In genomic region chr15:80174017-80174746, GRCh38 we compare ENCODE assay signal across 8 cellular contexts. TPM values are rescaled to one million over a fixed set of nuclear protein-coding genes. Genes with fewer than 3 reads are reported as not detected.
DNase-seq lines count a peak whose midpoint lies in the region; ATAC-seq and TF ChIP-seq lines count a peak whose summit lies in the region.

No MANE protein-coding gene starts in this region.

- ATAC-seq in psoas muscle (peak; percentile 91 to 96 (median 92)), HG03432 (IDR thresholded peaks at IDR 0.05; ENCODE audit: unreplicated experiment) (no peak)

- no peak overlapping the region for H2AFZ ChIP-seq in fibroblast of lung (ENCODE audit: low read length)

- CTCF ChIA-PET in RWPE1 (lab: Yijun Ruan, JAX) = interaction anchor here (0.6 to 1.5 kb wide), 10 partner anchors 12 to 793 kb away, joined by 3 to 8 read pairs (median 4); no protein-coding TSS in a partner anchor

- intact Hi-C loops in psoas muscle (cut with DNase I) = loop anchor here in 1 of 2 donors (10.0 kb wide), 2 partner anchors 279 to 789 kb away; partner anchors contain the start of gene MTHFS

- H3K36me3 ChIP-seq in fibroblast of lung (ENCODE audit: control insufficient read depth, insufficient read depth, low read length) (peaks cover 7% of the 10 kb centered on the region), psoas muscle (ENCODE audit: insufficient read depth in 1 of 2, low read depth in 1 of 2) (peaks cover 0 to 21% of the 10 kb centered on the region in 2 donors)

- H3K79me2 ChIP-seq in fibroblast of lung (ENCODE audit: control insufficient read depth, insufficient read depth, low read length) = no peaks in the 10 kb centered on the region

- H3K9me3 ChIP-seq in fibroblast of lung (ENCODE audit: control insufficient read depth, insufficient read depth, low read depth, low read length) = no peaks in the 10 kb centered on the region
- no peaks in the 10 kb centered on the region for H3K9me3 ChIP-seq in psoas muscle

- H3K4me2 ChIP-seq in fibroblast of lung (ENCODE audit: extremely low read depth, insufficient read depth, low read length) = no peak overlapping the region

- WGBS in psoas muscle, 3 donors = 44 to 70% (median 49%) methylated on average over 11 of the region's 11 CpGs

- no peaks in the 10 kb centered on the region for H3K27me3 ChIP-seq in fibroblast of lung (ENCODE audit: control insufficient read depth, insufficient read depth, low read length)
- no peaks in the 10 kb centered on the region for H3K27me3 ChIP-seq in psoas muscle (ENCODE audit: insufficient read depth in 3 of 3, low read length in 2 of 3)

- no peak overlapping the region for H3K9ac ChIP-seq in fibroblast of lung (ENCODE audit: insufficient read depth, low read length)

- no peak overlapping the region for H3K4me3 ChIP-seq in fibroblast of lung (replicated peaks in 1 of 4; ENCODE audit: control extremely low read depth in 1 of 4, insufficient read depth in 1 of 4, low read depth in 3 of 4, low read length in 4 of 4)
- H3K4me3 ChIP-seq in psoas muscle = no peak overlapping the region

- H4K20me1 ChIP-seq in fibroblast of lung (ENCODE audit: control insufficient read depth, extremely low read depth, insufficient read depth, low read length) = no peaks in the 10 kb centered on the region

- peaks cover 14% of the 10 kb centered on the region for H3K4me1 ChIP-seq in fibroblast of lung (ENCODE audit: control insufficient read depth, extremely low read depth, insufficient read depth, low read length)
- H3K4me1 ChIP-seq in psoas muscle = peaks cover 27% of the 10 kb centered on the region

- peak; percentile 55 for DNase-seq in AG09319 (ENCODE audit: extremely low read depth, low read depth)
- DNase-seq in RWPE1 (ENCODE audit: low spot score) = no peak
- peak; percentile 80 to 92 for DNase-seq in fibroblast of lung (ENCODE audit: low read depth in 2 of 2)
- DNase-seq in psoas muscle = peak; percentile 66 to 88
- DNase-seq in DMS 273 treated with DMSO at 0.1 percent for 48 hours (lab: John Stamatoyannopoulos, UW) = no peak
- no peak for DNase-seq in epidermal melanocyte (ENCODE audit: insufficient read length, low spot score)
- DNase-seq in globus pallidus (ENCODE audit: low spot score) = no peak

- TF ChIP-seq CTCF in AG09319 (IDR thresholded peaks at IDR 0.05; ENCODE audit: low read depth, low read length) = no peak
- no peak for TF ChIP-seq CTCF in RWPE1 (conservative IDR thresholded peaks at IDR 0.05; ENCODE audit: low read depth)
- TF ChIP-seq CTCF in fibroblast of lung (conservative IDR thresholded peaks at IDR 0.05 in 1 of 2, IDR thresholded peaks at IDR 0.05 in 1 of 2; ENCODE audit: low read depth in 1 of 2, low read length in 2 of 2) = no peak
- TF ChIP-seq CTCF in psoas muscle (IDR thresholded peaks at IDR 0.05) = no peak

- POLR2A ChIA-PET in RWPE1 (lab: Yijun Ruan, JAX; ENCODE audit: low non-redundant PET) = no interaction called here

- H3K27ac ChIP-seq in RWPE1 (peak overlapping the region; percentile 71), fibroblast of lung (ENCODE audit: insufficient read depth, low read length) (peak overlapping the region; percentile 54), psoas muscle (peak overlapping the region; percentile 84)

RNA-seq across cellular contexts. Expression of gene FAH, which starts 21.4 kb away (rescaled TPM):
- total RNA-seq in fibroblast of lung (35.4 and 58.6 TPM in 2 replicates), psoas muscle (10 to 100 TPM; 14.0 to 60.2 (median 35.7) TPM)
- polyA plus RNA-seq in fibroblast of lung (24.4 and 45.3 TPM in 2 replicates), psoas muscle (10 to 100 TPM in 2 of 3 donors, 1 to 10 TPM in 1; 9.1 to 20.7 (median 11.3) TPM)
- 40.0 and 80.5 TPM in 2 replicates for polyA plus RNA-seq in fibroblast of lung (2012)
- polyA minus RNA-seq in fibroblast of lung (ENCODE audit: low replicate concordance) = 72.8 and 154 TPM in 2 replicates

Comparison
In these comparisons a context has a peak if more than half of its experiments do, and no peak if none do; other contexts are left out.
1. DNase-seq: peak in AG09319 (single experiment), fibroblast of lung (2 of 2) and psoas muscle (2 of 2); none in RWPE1 (single experiment), DMS 273 treated with DMSO at 0.1 percent for 48 hours (single experiment), epidermal melanocyte (single experiment) and globus pallidus (single experiment).
2. Peak in every context shown above with its lines, with median percentiles within 50 percentile points of each other: H3K27ac ChIP-seq.